In genomic region chr2:170973492-170974303, GRCh38 we compare ENCODE assay signal across 8 cellular contexts. TPM values are rescaled to one million over a fixed set of nuclear protein-coding genes. Genes with fewer than 3 reads are reported as not detected.
DNase-seq lines count a peak whose midpoint lies in the region; ATAC-seq and TF ChIP-seq lines count a peak whose summit lies in the region.

No MANE protein-coding gene starts in this region.

- no peaks in the 10 kb centered on the region for H3K9me3 ChIP-seq in colonic mucosa

- H3K27ac ChIP-seq in colonic mucosa = peak overlapping the region; percentile 47

- H3K36me3 ChIP-seq in colonic mucosa = no peaks in the 10 kb centered on the region

- H3K9ac ChIP-seq in colonic mucosa (ENCODE audit: low read depth in 2 of 2, low read length in 2 of 2) = peak overlapping the region; percentile 57 to 70

- DNase-seq in AG09309 (ENCODE audit: low read depth) = peak; percentile 21
- peak; percentile 67 for DNase-seq in NCI-H226
- peak; percentile 90 for DNase-seq in activated CD4-positive, alpha-beta T cell treated with anti-CD3 and anti-CD28 coated beads for 4 hours
- DNase-seq in colonic mucosa = peak; percentile 88
- peak; percentile 95 for DNase-seq in left kidney (ENCODE audit: low read depth, low spot score)
- peak; percentile 87 to 88 for DNase-seq in stimulated activated CD4-positive, alpha-beta T cell treated with anti-CD3 and anti-CD28 coated beads, Interleukin-1b, Interleukin-23, amount 100 ng/mL, for 4 hours (ENCODE audit: low read depth in 2 of 2)

- no peaks in the 10 kb centered on the region for H3K27me3 ChIP-seq in colonic mucosa

- peak overlapping the region; percentile 90 for H3K4me3 ChIP-seq in AG09309 (ENCODE audit: control insufficient read depth, low read depth, low read length)
- H3K4me3 ChIP-seq in colonic mucosa = peak overlapping the region; percentile 72

- peak; percentile 94 for ATAC-seq in GM18867 (IDR thresholded peaks at IDR 0.05; ENCODE audit: unreplicated experiment)
- peak; percentile 89 for ATAC-seq in HG03095 (IDR thresholded peaks at IDR 0.05; ENCODE audit: unreplicated experiment)

- H3K4me1 ChIP-seq in colonic mucosa = peaks cover 3% of the 10 kb centered on the region

- peak; percentile 73 for TF ChIP-seq CTCF in AG09309 (IDR thresholded peaks at IDR 0.05; ENCODE audit: control insufficient read depth, insufficient read depth, low read depth, low read length, missing control alignments)
- TF ChIP-seq CTCF in colonic mucosa (IDR thresholded peaks at IDR 0.05) = peak; percentile 91

- intact Hi-C loops in colonic mucosa (cut with DNase I) = loop anchor here (2.0 to 5.0 kb wide), 2 partner anchors 184 to 443 kb away; no protein-coding TSS in a partner anchor

RNA-seq across cellular contexts. Expression of gene GORASP2, which starts 44.6 kb away (rescaled TPM):
- 10 to 100 TPM; 78.4 to 79.8 TPM for total RNA-seq in colonic mucosa

Comparison
In these comparisons a context has a peak if more than half of its experiments do, and no peak if none do; other contexts are left out.
1. Peak in every context shown above with its lines: DNase-seq, ATAC-seq, H3K4me3 ChIP-seq and H3K27ac ChIP-seq.
2. DNase-seq: peak in every context shown above with its lines; median percentile 95 in left kidney; 90 in activated CD4-positive, alpha-beta T cell treated with anti-CD3 and anti-CD28 coated beads for 4 hours; 88 in colonic mucosa; 88 in stimulated activated CD4-positive, alpha-beta T cell treated with anti-CD3 and anti-CD28 coated beads, Interleukin-1b, Interleukin-23, amount 100 ng/mL, for 4 hours; 67 in NCI-H226; 21 in AG09309.